18 cellular contexts compared by ENCODE assay signal in the genomic region with DNA sequence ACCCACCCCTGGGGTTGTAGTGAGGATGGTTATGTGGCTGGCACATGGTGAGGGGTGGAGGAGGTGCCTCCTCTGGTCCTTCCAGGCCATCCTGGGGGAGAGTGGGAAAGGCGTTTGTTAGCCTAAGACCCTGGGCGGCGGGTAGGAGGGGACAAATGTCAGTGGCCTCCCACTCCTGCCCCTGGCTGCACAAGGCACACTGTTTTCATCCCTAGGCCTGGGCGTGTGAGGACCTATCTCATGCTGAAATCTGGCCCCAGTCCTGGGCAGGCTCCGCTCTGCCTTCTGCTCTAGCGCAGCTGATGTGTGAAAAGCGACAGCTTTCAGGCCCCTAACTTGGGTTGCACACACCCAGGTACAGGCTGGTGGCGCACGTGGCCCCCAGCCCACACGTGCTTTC. TPM values are rescaled to one million over a fixed set of nuclear protein-coding genes. Genes with fewer than 3 reads are reported as not detected.
DNase-seq lines count a peak whose midpoint lies in the region; TF ChIP-seq lines count a peak whose summit lies in the region.
"Had no signal": no experiment of that assay in that cellular context is flagged by ENCODE, and none has a peak within 500 bp of the region (broad histone marks: within the 10 kb centered on the region; RNA-seq: fewer than 3 reads in every experiment).

No MANE protein-coding gene starts in this region.

- H3K27me3 Mint-ChIP-seq in neural crest cell (ENCODE audit: low read depth), result no peaks in the 10 kb centered on the region

- H3K27ac ChIP-seq in cingulate gyrus (ENCODE audit: low read depth, low read length), result peak overlapping the region; percentile 72
- H3K27ac ChIP-seq in vagina, result no peak overlapping the region
- H3K27ac ChIP-seq: C4-2B had no signal

- H3K4me3 ChIP-seq in NT2/D1 (ENCODE audit: insufficient read length, low read depth), result no peak overlapping the region
- H3K4me3 ChIP-seq in vagina, result no peak overlapping the region

- peak overlapping the region; percentile 67 for H3K27ac Mint-ChIP-seq in neural crest cell (ENCODE audit: unreplicated experiment)

- H3K9me3 Mint-ChIP-seq in neural crest cell, result no peaks in the 10 kb centered on the region

- no peaks in the 10 kb centered on the region for H3K36me3 Mint-ChIP-seq in neural crest cell (ENCODE audit: low read depth)

- no peaks in the 10 kb centered on the region for H3K36me3 ChIP-seq in NT2/D1 (ENCODE audit: insufficient read depth, insufficient read length, low read length)
- H3K36me3 ChIP-seq in vagina, result no peaks in the 10 kb centered on the region

- H3K27me3 ChIP-seq in NT2/D1 (ENCODE audit: insufficient read depth, insufficient read length), result no peaks in the 10 kb centered on the region
- H3K27me3 ChIP-seq in vagina, result no peaks in the 10 kb centered on the region

- H3K4me3 Mint-ChIP-seq in neural crest cell, result no peak overlapping the region

- intact Hi-C loops in vagina (cut with DNase I), result no loop called here

- no peak for TF ChIP-seq POLR2A in vagina (IDR thresholded peaks at IDR 0.05)

- H3K9me3 ChIP-seq in NT2/D1 (ENCODE audit: insufficient read depth, low read length) (no peaks in the 10 kb centered on the region), vagina (no peaks in the 10 kb centered on the region)

- DNase-seq in NCI-H1694 (lab: John Stamatoyannopoulos, UW) (peak; percentile 69), NT2/D1 (ENCODE audit: low read depth, low spot score) (no peak), neural crest cell (ENCODE audit: low read depth, low spot score) (no peak), vagina (ENCODE audit: extremely low spot score in 2 of 2) (no peak), AG20443 (ENCODE audit: low spot score) (no peak), T1000 (lab: John Stamatoyannopoulos, UW) (no peak)
- DNase-seq: ACHN, AML-193, DND-41, GOT3, KBM-7, NCI-H1105, NCI-H187, OCI-M1, Right ventricle myocardium superior, T-helper 1 cell had no signal

- peak overlapping the region; percentile 22 for H3K9ac ChIP-seq in NT2/D1 (ENCODE audit: insufficient read length, low read depth)

- no peak for TF ChIP-seq CTCF in neural crest cell (conservative IDR thresholded peaks at IDR 0.05)
- TF ChIP-seq CTCF in vagina (IDR thresholded peaks at IDR 0.05), result no peak

- peaks cover 65% of the 10 kb centered on the region for H3K4me1 Mint-ChIP-seq in neural crest cell

- peaks cover 48% of the 10 kb centered on the region for H3K4me1 ChIP-seq in NT2/D1 (ENCODE audit: insufficient read depth, insufficient read length)
- no peaks in the 10 kb centered on the region for H3K4me1 ChIP-seq in vagina

RNA-seq across cellular contexts. Expression of a gene that starts 32.1 kb away (rescaled TPM):
- 19.7 and 21.0 TPM in 2 replicates for total RNA-seq in neural crest cell
- 1.5 TPM for total RNA-seq in vagina

RNA-seq across cellular contexts. Expression of a gene that starts 40.1 kb away (rescaled TPM):
- 3.5 and 3.9 TPM in 2 replicates for total RNA-seq in neural crest cell
- 0.25 TPM for total RNA-seq in vagina
